Comparison of ENCODE assay signal across 8 cellular contexts in the genomic region with DNA sequence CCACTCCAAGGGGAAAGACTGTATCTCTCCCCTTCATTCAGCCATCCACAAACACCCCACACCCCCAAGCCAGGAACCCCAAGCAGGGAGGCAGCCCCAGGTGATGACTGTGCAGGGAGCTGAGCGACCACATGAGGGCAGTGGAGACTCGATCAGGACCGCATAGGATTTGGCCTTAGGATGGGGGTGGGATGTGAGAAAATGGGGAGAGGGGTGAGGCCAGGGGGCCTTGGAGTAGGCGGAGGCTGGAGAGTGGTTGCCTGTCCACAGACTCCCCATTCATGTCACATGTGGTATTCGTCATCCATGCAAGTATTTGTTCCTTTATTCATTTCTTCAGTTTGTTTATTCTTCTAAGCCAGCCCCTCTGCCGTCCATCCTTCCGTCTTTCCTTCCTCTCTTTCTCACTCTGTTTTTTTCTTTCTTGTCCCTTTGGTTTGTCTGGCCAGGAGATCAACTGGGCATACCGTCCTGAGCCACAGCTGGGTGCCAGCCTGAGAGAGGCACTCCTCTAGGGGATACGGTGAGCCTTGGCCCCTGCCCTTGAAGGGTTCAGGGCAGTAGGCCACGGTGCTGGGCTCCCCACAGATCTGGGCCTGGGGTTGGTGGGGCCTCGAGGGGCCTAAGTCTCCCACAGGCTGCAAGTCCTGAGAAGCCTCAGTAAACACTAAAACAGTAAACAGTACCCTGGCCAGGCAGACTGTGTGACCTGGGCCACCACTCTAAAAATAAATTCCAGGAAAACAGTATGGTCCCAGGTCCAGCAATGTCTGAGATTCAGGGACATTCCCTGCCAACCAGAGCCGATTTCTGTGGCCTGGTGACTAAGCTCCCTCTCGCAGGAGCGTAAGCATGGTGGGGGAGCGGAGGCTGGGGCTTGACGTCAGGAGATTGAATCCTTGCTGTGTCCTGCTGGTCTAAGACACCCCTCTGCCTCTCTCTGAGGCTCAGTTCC. TPM values are rescaled to one million over a fixed set of nuclear protein-coding genes. Genes with fewer than 3 reads are reported as not detected.
A peak's percentile ranks its signal among the peaks of the same experiment; 100 is the strongest.
DNase-seq lines count a peak whose midpoint lies in the region; ATAC-seq and TF ChIP-seq lines count a peak whose summit lies in the region.

No MANE protein-coding gene starts in this region.

- H3K79me2 ChIP-seq in neural cell (replicated peaks; ENCODE audit: insufficient read depth, low read length): no peaks in the 10 kb centered on the region

- no peak overlapping the region for H3K4me2 ChIP-seq in neural cell (ENCODE audit: low read length)

- WGBS in aorta, 2 donors: 16 to 18% methylated on average over 16 of the region's 16 CpGs

- H3K9me3 ChIP-seq in A673 (ENCODE audit: low read depth, low read length, poor library complexity, severe bottlenecking) (no peaks in the 10 kb centered on the region), neural cell (ENCODE audit: low read length) (no peaks in the 10 kb centered on the region), aorta (ENCODE audit: control insufficient read depth, low read length) (no peaks in the 10 kb centered on the region)

- intact Hi-C loops in A673 (cut with micrococcal nuclease; ENCODE audit: unreplicated experiment): loop anchor here (10.0 kb wide), 3 partner anchors 201 to 331 kb away; no protein-coding TSS in a partner anchor
- intact Hi-C loops in aorta (cut with DNase I): no loop called here

- H3F3A ChIP-seq in neural cell (ENCODE audit: insufficient read depth, low read length, poor library complexity, severe bottlenecking): no peaks in the 10 kb centered on the region

- H3K9ac ChIP-seq in neural cell (ENCODE audit: low read length): no peak overlapping the region

- H3K4me3 ChIP-seq in A673 (ENCODE audit: low read depth, low read length, poor library complexity, severe bottlenecking) (no peak overlapping the region), fibroblast of mammary gland (ENCODE audit: control insufficient read depth, low read depth, low read length) (no peak overlapping the region), neural cell (ENCODE audit: low read length) (no peak overlapping the region), aorta (ENCODE audit: low read length in 2 of 2) (no peak overlapping the region)

- no peaks in the 10 kb centered on the region for H3K36me3 ChIP-seq in A673 (ENCODE audit: insufficient read depth, low read length, poor library complexity, severe bottlenecking)
- H3K36me3 ChIP-seq in neural cell (ENCODE audit: insufficient read depth, low read length): no peaks in the 10 kb centered on the region
- H3K36me3 ChIP-seq in aorta (ENCODE audit: control insufficient read depth in 1 of 2, insufficient read depth in 2 of 2, low read length in 1 of 2): no peaks in the 10 kb centered on the region

- H3K27ac ChIP-seq in A673 (ENCODE audit: low read depth, low read length, poor library complexity, severe bottlenecking): no peak overlapping the region
- no peak overlapping the region for H3K27ac ChIP-seq in neural cell (ENCODE audit: low read length)
- H3K27ac ChIP-seq in aorta (ENCODE audit: low read depth in 1 of 2, low read length in 2 of 2): peak overlapping the region; percentile 23 to 92

- POLR2A ChIA-PET in A673 (lab: Charles Lee; ENCODE audit: low non-redundant PET): no interaction called here

- peak; percentile 85 for TF ChIP-seq RAD21 in neural cell (conservative IDR thresholded peaks at IDR 0.05)

- peak; percentile 93 for TF ChIP-seq CTCF in A673 (conservative IDR thresholded peaks at IDR 0.05; ENCODE audit: low read depth, low read length)
- TF ChIP-seq CTCF in GM10266 (IDR thresholded peaks at IDR 0.05; ENCODE audit: control insufficient read depth, insufficient read depth, low read depth, missing control alignments): peak; percentile 84
- peak; percentile 88 for TF ChIP-seq CTCF in fibroblast of mammary gland (conservative IDR thresholded peaks at IDR 0.05; ENCODE audit: control insufficient read depth, insufficient read depth, low read depth, low read length)
- peak; percentile 88 for TF ChIP-seq CTCF in neural cell (IDR thresholded peaks at IDR 0.05; ENCODE audit: poor library complexity, severe bottlenecking)

- DNase-seq in A673 (ENCODE audit: low spot score): peak; percentile 71
- DNase-seq in GM10266 (ENCODE audit: extremely low spot score): peak; percentile 86
- peak; percentile 25 for DNase-seq in NCI-H2171 (lab: John Stamatoyannopoulos, UW)
- peak; percentile 70 for DNase-seq in activated CD8-positive, alpha-beta memory T cell treated with anti-CD3 and anti-CD28 coated beads for 24 hours
- peak; percentile 79 for DNase-seq in fibroblast of mammary gland (ENCODE audit: low read depth)
- peak; percentile 77 to 85 for DNase-seq in aorta

- peaks cover 12% of the 10 kb centered on the region for H3K4me1 ChIP-seq in A673 (ENCODE audit: insufficient read depth, low read length, poor library complexity, severe bottlenecking)
- H3K4me1 ChIP-seq in aorta (ENCODE audit: control insufficient read depth in 1 of 2, insufficient read depth in 2 of 2, low read length in 2 of 2): no peaks in the 10 kb centered on the region

- CTCF ChIA-PET in A673 (lab: Charles Lee): interaction anchor here (0.6 to 2.2 kb wide), 7 partner anchors 10 to 560 kb away, joined by 3 to 21 read pairs (median 4); a partner anchor contains a TSS

- TF ChIP-seq EP300 in neural cell (conservative IDR thresholded peaks at IDR 0.05; ENCODE audit: poor library complexity, severe bottlenecking): no peak

- H2AFZ ChIP-seq in neural cell (ENCODE audit: low read depth, low read length): no peak overlapping the region

- BruUV-seq in A673 (replicated peaks; lab: Mats Ljungman, UMichigan): no TSS peak

- ATAC-seq in aorta (ENCODE audit: low FRiP score) (peak; percentile 44), HG03442 (IDR thresholded peaks at IDR 0.05; ENCODE audit: unreplicated experiment) (no peak)

- H3K9me2 ChIP-seq in neural cell (ENCODE audit: insufficient read depth, low read length): no peaks in the 10 kb centered on the region

- H3K27me3 ChIP-seq in A673 (replicated peaks; ENCODE audit: insufficient read depth, low read depth, low read length, poor library complexity) (no peaks in the 10 kb centered on the region), neural cell (ENCODE audit: insufficient read depth, low read depth, low read length) (peaks cover 14% of the 10 kb centered on the region), aorta (ENCODE audit: control insufficient read depth in 1 of 2, insufficient read depth in 2 of 2, low read length in 1 of 2) (no peaks in the 10 kb centered on the region)

- no peaks in the 10 kb centered on the region for H4K20me1 ChIP-seq in neural cell (ENCODE audit: insufficient read depth)

TF ChIP-seq in neural cell, 6 proteins besides CTCF, POLR2A, EP300 and RAD21:
- TF ChIP-seq SMC3 (conservative IDR thresholded peaks at IDR 0.05; ENCODE audit: poor library complexity) (peak; percentile 88), MXI1 (conservative IDR thresholded peaks at IDR 0.05; ENCODE audit: poor library complexity, severe bottlenecking) (no peak)

RNA-seq across cellular contexts. Expression of a gene that starts 2.5 kb away (rescaled TPM):
- total RNA-seq in A673 (2021) (0.83 and 0.88 TPM in 2 replicates), aorta (10 to 100 TPM; 19.4 to 20.1 TPM)
- polyA plus RNA-seq in neural cell (0.28 TPM in 1 of 2 replicates, not detected in the other), aorta (10 to 100 TPM; 28.4 to 33.6 TPM)
- not detected in 2 replicates for polyA minus RNA-seq in neural cell

RNA-seq across cellular contexts. Expression of a gene that starts 31.2 kb away (rescaled TPM):
- total RNA-seq in A673 (2021) (2.3 and 3.1 TPM in 2 replicates), aorta (1 to 10 TPM; 4.7 to 5.5 TPM)
- polyA plus RNA-seq in neural cell (2.1 and 2.3 TPM in 2 replicates), aorta (1 to 10 TPM; 1.4 to 3.8 TPM)
- polyA minus RNA-seq in neural cell: 3.8 and 3.9 TPM in 2 replicates

Comparison
In these comparisons a context has a peak if more than half of its experiments do, and no peak if none do; other contexts are left out.
1. DNase-seq: peak in every context shown above with its lines; median percentile 86 in GM10266; 81 in aorta; 79 in fibroblast of mammary gland; 71 in A673; 70 in activated CD8-positive, alpha-beta memory T cell treated with anti-CD3 and anti-CD28 coated beads for 24 hours; 25 in NCI-H2171.
2. H3K27ac ChIP-seq: peak in aorta (2 of 2); none in A673 (single experiment) and neural cell (single experiment).
3. RNA of a gene that starts 2.5 kb away (total RNA-seq): 19.4 to 20.1 TPM in aorta; 0.83 to 0.88 TPM in A673; every median in the first group is over 10 times any median in the second.
4. Peak in every context shown above with its lines, with median percentiles within 50 percentile points of each other: CTCF ChIP-seq.